Comparison of ENCODE assay signal across 13 cellular contexts in the genomic region with DNA sequence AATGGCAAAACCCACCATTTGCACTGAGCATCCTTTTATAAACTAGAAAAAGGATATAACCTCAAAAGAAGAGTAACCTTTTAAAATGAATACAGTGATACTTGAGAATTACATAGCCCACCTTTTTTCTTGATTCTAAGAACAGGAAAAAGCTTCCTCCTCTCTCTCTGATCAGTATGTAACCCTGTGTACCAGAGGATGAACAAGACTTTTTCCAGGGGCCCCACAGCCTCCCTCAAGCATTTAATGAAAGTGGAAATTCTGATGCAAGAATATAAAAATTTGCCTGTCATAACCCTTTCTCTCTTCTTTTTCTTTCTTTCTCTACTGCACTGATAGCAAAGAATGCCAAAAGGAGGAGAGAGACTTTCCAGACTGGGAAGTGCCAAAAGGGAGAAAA.
"Had no signal": no experiment of that assay in that cellular context is flagged by ENCODE, and none has a peak within 500 bp of the region (broad histone marks: within the 10 kb centered on the region; RNA-seq: fewer than 3 reads in every experiment).

No MANE protein-coding gene starts in this region.

- ATAC-seq: left cardiac atrium; naive thymus-derived CD8-positive, alpha-beta T cell; right cardiac atrium; upper lobe of right lung had no signal

- H3K27ac Mint-ChIP-seq: naive thymus-derived CD8-positive, alpha-beta T cell; stimulated activated effector memory CD8-positive, alpha-beta T cell treated with anti-CD3 and anti-CD28 coated beads, Interleukin-12 subunit alpha, Interleukin-12 subunit beta, amount 100 ng/mL, for 72 hours had no signal

- H3K9me3 Mint-ChIP-seq: central memory CD8-positive, alpha-beta T cell; stimulated activated effector memory CD8-positive, alpha-beta T cell treated with anti-CD3 and anti-CD28 coated beads, Interleukin-12 subunit alpha, Interleukin-12 subunit beta, amount 100 ng/mL, for 72 hours had no signal

- H3K4me3 Mint-ChIP-seq: central memory CD8-positive, alpha-beta T cell; naive thymus-derived CD8-positive, alpha-beta T cell; stimulated activated effector memory CD8-positive, alpha-beta T cell treated with anti-CD3 and anti-CD28 coated beads, Interleukin-12 subunit alpha, Interleukin-12 subunit beta, amount 100 ng/mL, for 72 hours had no signal

- H3K36me3 Mint-ChIP-seq: naive thymus-derived CD8-positive, alpha-beta T cell had no signal

- H3K27me3 Mint-ChIP-seq: central memory CD8-positive, alpha-beta T cell; naive thymus-derived CD8-positive, alpha-beta T cell had no signal

- DNase-seq: foreskin melanocyte; glutamatergic neuron; hippocampal formation; left cardiac atrium; mesendoderm; naive thymus-derived CD8-positive, alpha-beta T cell; right cardiac atrium; SJCRH30; stimulated activated CD4-positive, alpha-beta T cell treated with anti-CD3 and anti-CD28 coated beads, Interleukin-4, amount 100 ng/mL, for 1 hour; upper lobe of right lung; WERI-Rb-1 had no signal
